In genomic region chr4:2534904-2535385, GRCh38 we compare ENCODE assay signal across 8 cellular contexts. TPM values are rescaled to one million over a fixed set of nuclear protein-coding genes. Genes with fewer than 3 reads are reported as not detected.
DNase-seq lines count a peak whose midpoint lies in the region; ATAC-seq and TF ChIP-seq lines count a peak whose summit lies in the region.

No MANE protein-coding gene starts in this region.

- no peaks in the 10 kb centered on the region for H3K9me3 ChIP-seq in muscle layer of duodenum (ENCODE audit: control insufficient read depth in 1 of 2, low read length in 2 of 2)

- DNase-seq in AG10803 (ENCODE audit: low read depth) (no peak), NCI-H1105 treated with DMSO at 0.1 percent for 48 hours (lab: John Stamatoyannopoulos, UW) (no peak), mesenteric fat pad (ENCODE audit: low spot score) (no peak), AG08395 (ENCODE audit: low spot score) (no peak)
- no peak for DNase-seq in Jurkat, Clone E6-1 (ENCODE audit: low read depth, low spot score)
- peak; percentile 3 for DNase-seq in central memory CD4-positive, alpha-beta T cell

- ATAC-seq in GM21390 (IDR thresholded peaks at IDR 0.05; ENCODE audit: unreplicated experiment), result no peak

- peaks cover 0 to 5% of the 10 kb centered on the region in 2 donors for H3K36me3 ChIP-seq in muscle layer of duodenum (ENCODE audit: control insufficient read depth in 1 of 2, insufficient read depth in 2 of 2, low read length in 2 of 2)

- H3K4me1 ChIP-seq in muscle layer of duodenum (ENCODE audit: control insufficient read depth in 1 of 2, insufficient read depth in 2 of 2, low read length in 2 of 2), result peaks cover 0 to 21% of the 10 kb centered on the region in 2 donors

- TF ChIP-seq CTCF in AG10803 (conservative IDR thresholded peaks at IDR 0.05; ENCODE audit: low read length), result no peak

- H3K4me3 ChIP-seq in AG10803 (ENCODE audit: low read length) (peak overlapping the region; percentile 75), muscle layer of duodenum (ENCODE audit: low read depth in 1 of 2, low read length in 2 of 2) (peak overlapping the region; percentile 71 to 72)
- peak overlapping the region; percentile 88 for H3K4me3 ChIP-seq in Jurkat, Clone E6-1 (ENCODE audit: low read length)

- no peaks in the 10 kb centered on the region for H3K27me3 ChIP-seq in muscle layer of duodenum (ENCODE audit: low read depth, low read length)

- peak overlapping the region; percentile 74 for H3K27ac ChIP-seq in muscle layer of duodenum (ENCODE audit: low read length)

RNA-seq across cellular contexts. Expression of gene FAM193A, which starts 1.5 kb away (rescaled TPM):
- polyA plus RNA-seq in Jurkat, Clone E6-1 (2012; ENCODE audit: insufficient read depth, insufficient read length), result 14.5 TPM
- total RNA-seq in mesenteric fat pad, result 25.3 TPM
